Comparison of ENCODE assay signal across 8 cellular contexts in genomic region chr16:11345040-11345862, GRCh38. TPM values are rescaled to one million over a fixed set of nuclear protein-coding genes. Genes with fewer than 3 reads are reported as not detected.
DNase-seq lines count a peak whose midpoint lies in the region; ATAC-seq and TF ChIP-seq lines count a peak whose summit lies in the region.

Gene RMI2, plus strand, starts transcription at chr16:11345459. Its CDS starts 13 bp downstream, at chr16:11345472.

- peak within 1 kb of the TSS; percentile 66 to 78 for H3K4me3 ChIP-seq in duodenal mucosa (ENCODE audit: low read depth in 1 of 2, low read length in 2 of 2)
- H3K4me3 ChIP-seq in right lobe of liver: peak within 1 kb of the TSS; percentile 33 to 66 (median 52)

- H3K4me1 Mint-ChIP-seq in CD4-positive, alpha-beta T cell (ENCODE audit: low read depth): peaks cover 31% of the 10 kb centered on the region

- no peaks in the 10 kb centered on the region for H3K27me3 ChIP-seq in CD4-positive, alpha-beta T cell (ENCODE audit: control insufficient read depth, insufficient read depth, low read length)
- H3K27me3 ChIP-seq in duodenal mucosa (ENCODE audit: control insufficient read depth in 1 of 2, insufficient read depth in 2 of 2, low read length in 2 of 2): no peaks in the 10 kb centered on the region
- no peaks in the 10 kb centered on the region for H3K27me3 ChIP-seq in right lobe of liver

- peak; percentile 90 to 96 (median 95) for DNase-seq in CD4-positive, alpha-beta T cell
- DNase-seq in NCI-H82 (lab: John Stamatoyannopoulos, UW) (peak; percentile 98), right lobe of liver (peak; percentile 97 to 98 (median 97))
- DNase-seq in activated CD4-positive, alpha-beta T cell treated with anti-CD3 and anti-CD28 coated beads, Interleukin-2, amount 50 U/mL, for 4 hours: peak; percentile 94 to 96
- peak; percentile 94 to 96 for DNase-seq in stimulated activated CD4-positive, alpha-beta T cell treated with anti-CD3 and anti-CD28 coated beads, Interleukin-4, amount 100 ng/mL, for 4 hours

- H3K27ac Mint-ChIP-seq in CD4-positive, alpha-beta T cell: peak within 1 kb of the TSS; percentile 48

- ATAC-seq in CD4-positive, alpha-beta T cell (ENCODE audit: poor library complexity): peak; percentile 100
- peak; percentile 98 for ATAC-seq in GM19452 (IDR thresholded peaks at IDR 0.05; ENCODE audit: unreplicated experiment)
- peak; percentile 69 for ATAC-seq in HG03575 (IDR thresholded peaks at IDR 0.05; ENCODE audit: extremely low read depth, insufficient number of reproducible peaks, low FRiP score, unreplicated experiment)
- peak; percentile 98 to 99 (median 99) for ATAC-seq in right lobe of liver

- peak within 1 kb of the TSS in 1 of 2 donors; percentile 49 for H3K9ac ChIP-seq in duodenal mucosa (ENCODE audit: low read depth in 1 of 2, low read length in 2 of 2)

- TF ChIP-seq CTCF in CD4-positive, alpha-beta T cell (IDR thresholded peaks at IDR 0.05): no peak
- no peak for TF ChIP-seq CTCF in right lobe of liver (IDR thresholded peaks at IDR 0.05)

- POLR2A ChIA-PET in CD4-positive, alpha-beta T cell (lab: Charles Lee): interaction anchor here (1.7 to 2.7 kb wide), 2 partner anchors 9 to 90 kb away, joined by 9 to 13 read pairs; no protein-coding TSS in a partner anchor

- H3K36me3 ChIP-seq in duodenal mucosa (ENCODE audit: control insufficient read depth in 1 of 2, insufficient read depth in 2 of 2, low read length in 2 of 2) (no peaks in the 10 kb centered on the region), right lobe of liver (no peaks in the 10 kb centered on the region)

- TF ChIP-seq POLR2A in right lobe of liver (IDR thresholded peaks at IDR 0.05): peak; percentile 14

- H3K4me1 ChIP-seq in duodenal mucosa (ENCODE audit: control insufficient read depth in 1 of 2, insufficient read depth in 2 of 2, low read length in 2 of 2) (peaks cover 7 to 21% of the 10 kb centered on the region in 2 donors), right lobe of liver (peaks cover 0 to 7% (median 3%) of the 10 kb centered on the region in 4 donors)

- no peaks in the 10 kb centered on the region for H3K9me3 ChIP-seq in CD4-positive, alpha-beta T cell (ENCODE audit: control insufficient read depth, low read length)
- H3K9me3 ChIP-seq in duodenal mucosa (ENCODE audit: control insufficient read depth in 1 of 2, low read length in 2 of 2): no peaks in the 10 kb centered on the region
- H3K9me3 ChIP-seq in right lobe of liver: no peaks in the 10 kb centered on the region

- no peaks in the 10 kb centered on the region for H3K9me3 Mint-ChIP-seq in CD4-positive, alpha-beta T cell

- intact Hi-C loops in CD4-positive, alpha-beta T cell (cut with DNase I, micrococcal nuclease): loop anchor here in 1 of 2 experiments (2.0 kb wide), 1 partner anchor 88 kb away; the partner anchor contains the start of gene SOCS1
- intact Hi-C loops in right lobe of liver (cut with DNase I): loop anchor here in 1 of 2 donors (10.0 kb wide), 1 partner anchor 80 kb away; the partner anchor contains the start of gene TNP2

- H3K36me3 Mint-ChIP-seq in CD4-positive, alpha-beta T cell (ENCODE audit: low read depth): no peaks in the 10 kb centered on the region

- CTCF ChIA-PET in CD4-positive, alpha-beta T cell (lab: Charles Lee): interaction anchor here (0.8 to 1.0 kb wide), 2 partner anchors 51 to 91 kb away, joined by 3 read pairs; no protein-coding TSS in a partner anchor

- H3K27ac ChIP-seq in CD4-positive, alpha-beta T cell (ENCODE audit: low read depth, low read length): no peak within 1 kb of the TSS
- H3K27ac ChIP-seq in duodenal mucosa (ENCODE audit: low read depth, low read length) (no peak within 1 kb of the TSS), right lobe of liver (no peak within 1 kb of the TSS)

- H3K27me3 Mint-ChIP-seq in CD4-positive, alpha-beta T cell: no peaks in the 10 kb centered on the region

- peak within 1 kb of the TSS; percentile 90 for H3K4me3 Mint-ChIP-seq in CD4-positive, alpha-beta T cell

- 0% methylated on average over 19 of the region's 82 CpGs for whole genome bisulfite sequencing in right lobe of liver (ENCODE audit: insufficient coverage, low coverage, low lambda C conversion rate, missing lambda C conversion rate)

RNA-seq across cellular contexts. Expression of gene RMI2, which starts in this region (rescaled TPM):
- 1 to 10 TPM; 1.3 to 1.5 TPM for total RNA-seq in CD4-positive, alpha-beta T cell
- 1 to 10 TPM in 3 of 6 experiments, under 1 TPM in 3; 0.37 to 2.9 (median 1.0) TPM for total RNA-seq in right lobe of liver
